1 cellular context compared by ENCODE assay signal in the genomic region with DNA sequence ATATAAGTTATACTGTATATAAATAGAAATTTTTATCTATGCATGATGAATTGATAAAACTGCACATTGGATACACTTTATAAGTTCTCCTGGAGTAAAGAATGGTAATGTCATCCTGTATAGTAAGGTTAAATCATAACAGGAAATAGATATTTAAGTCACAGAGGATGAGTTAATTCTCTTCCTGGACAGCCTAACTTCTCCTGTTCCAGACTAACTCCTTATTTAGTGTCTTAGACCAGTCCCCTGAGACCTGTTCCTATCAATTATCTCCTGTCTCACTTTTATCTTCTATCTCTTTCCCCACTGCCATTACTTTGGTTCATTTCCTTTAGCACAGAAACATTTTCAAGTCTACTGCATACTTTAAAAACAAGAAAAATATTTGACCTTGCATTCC.
TF ChIP-seq lines count a peak whose summit lies in the region.

No MANE protein-coding gene starts in this region.

TF ChIP-seq in SK-N-SH, 30 proteins besides CTCF, POLR2A, EP300 and RAD21:
- TF ChIP-seq FOSL2 (IDR thresholded peaks at IDR 0.05; ENCODE audit: borderline replicate concordance, low read depth) (no peak), ZBTB33 (IDR thresholded peaks at IDR 0.05; ENCODE audit: borderline replicate concordance, low read depth) (no peak), TCF12 (IDR thresholded peaks at IDR 0.05) (no peak), MAX (IDR thresholded peaks at IDR 0.05; ENCODE audit: low read depth) (no peak), RCOR1 (IDR thresholded peaks at IDR 0.05; ENCODE audit: low read length) (no peak), TAF1 (IDR thresholded peaks at IDR 0.05; ENCODE audit: borderline replicate concordance, low read depth, low read length) (no peak), GATA2 (CRISPR knock-in tag; IDR thresholded peaks at IDR 0.05) (no peak), YY1 (IDR thresholded peaks at IDR 0.05; ENCODE audit: low read depth) (no peak), SIN3A (IDR thresholded peaks at IDR 0.05; ENCODE audit: borderline replicate concordance, low read depth, low read length) (no peak), NFIC (IDR thresholded peaks at IDR 0.05; ENCODE audit: borderline replicate concordance) (no peak), EZH2phosphoT487 (IDR thresholded peaks at IDR 0.05; ENCODE audit: borderline replicate concordance, low read depth) (no peak), IRF3 (IDR thresholded peaks at IDR 0.05; ENCODE audit: low read depth, low read length) (no peak), NRF1 (IDR thresholded peaks at IDR 0.05; ENCODE audit: low read depth, low read length) (no peak), SMC3 (IDR thresholded peaks at IDR 0.05; ENCODE audit: low read depth, low read length) (no peak), USF1 (IDR thresholded peaks at IDR 0.05; ENCODE audit: borderline replicate concordance, low read depth) (no peak), FOXM1 (IDR thresholded peaks at IDR 0.05; ENCODE audit: low read depth) (no peak), MXI1 (IDR thresholded peaks at IDR 0.05; ENCODE audit: low read depth, low read length) (no peak)
